ENCODE assay signal across 30 cellular contexts in genomic region chr1:216758182-216758581, GRCh38. TPM values are rescaled to one million over a fixed set of nuclear protein-coding genes. Genes with fewer than 3 reads are reported as not detected.
"Had no signal": no experiment of that assay in that cellular context is flagged by ENCODE, and none has a peak within 500 bp of the region (broad histone marks: within the 10 kb centered on the region; RNA-seq: fewer than 3 reads in every experiment).

No MANE protein-coding gene starts in this region.

- H3K4me3 Mint-ChIP-seq: activated B cell treated with CpG ODN at 0.5 μM for 24 hours; activated CD4-positive, alpha-beta T cell treated with anti-CD3 and anti-CD28 coated beads for 36 hours; activated naive CD8-positive, alpha-beta T cell; activated T-cell treated with anti-CD3 and anti-CD28 coated beads, Interleukin-2, amount 50 U/mL, for 4 hours; effector memory CD8-positive, alpha-beta T cell; naive thymus-derived CD4-positive, alpha-beta T cell; neural crest cell; T-helper 1 cell treated with Interleukin-12 subunit alpha and Interleukin-12 subunit beta and Interleukin-4 antibody, amounts not matched to agents 30 μg/mL and 1 μg/mL, for 36 hours had no signal

- ATAC-seq: activated CD4-positive, alpha-beta T cell treated with anti-CD3 and anti-CD28 coated beads for 36 hours; activated T-cell treated with anti-CD3 and anti-CD28 coated beads, Interleukin-2, amount 50 U/mL, for 4 hours; effector memory CD8-positive, alpha-beta T cell; gastroesophageal sphincter; lower lobe of right lung; naive thymus-derived CD4-positive, alpha-beta T cell; upper lobe of right lung had no signal

- H3K36me3 Mint-ChIP-seq: activated naive CD8-positive, alpha-beta T cell; naive thymus-derived CD4-positive, alpha-beta T cell had no signal

- H3K27ac Mint-ChIP-seq: activated B cell treated with CpG ODN at 0.5 μM for 24 hours; activated CD4-positive, alpha-beta T cell treated with anti-CD3 and anti-CD28 coated beads for 36 hours; activated naive CD8-positive, alpha-beta T cell; activated T-helper 2 cell treated with anti-CD3 and anti-CD28 coated beads, Interferon-gamma antibody, Interleukin-2, Interleukin-4, amounts not matched to agents 10 μg/mL and 5 μg/mL and 100 μg/mL, durations not matched to agents 14 hours and 24 hours and 36 hours; effector memory CD8-positive, alpha-beta T cell; naive thymus-derived CD4-positive, alpha-beta T cell; T-helper 1 cell treated with Interleukin-12 subunit alpha and Interleukin-12 subunit beta and Interleukin-4 antibody, amounts not matched to agents 30 μg/mL and 1 μg/mL, for 36 hours had no signal

- H3K9me3 Mint-ChIP-seq: activated B cell treated with CpG ODN at 0.5 μM for 24 hours; activated T-helper 2 cell treated with anti-CD3 and anti-CD28 coated beads, Interferon-gamma antibody, Interleukin-2, Interleukin-4, amounts not matched to agents 10 μg/mL and 5 μg/mL and 100 μg/mL, durations not matched to agents 14 hours and 24 hours and 36 hours; neural crest cell; T-helper 1 cell treated with Interleukin-12 subunit alpha and Interleukin-12 subunit beta and Interleukin-4 antibody, amounts not matched to agents 30 μg/mL and 1 μg/mL, for 36 hours had no signal

- H3K27ac ChIP-seq: adrenal gland, ascending aorta, brain microvascular endothelial cell, colonic mucosa, dorsolateral prefrontal cortex, epithelial cell of prostate, gastroesophageal sphincter, lower lobe of right lung, spleen, upper lobe of right lung had no signal

- H3K27me3 ChIP-seq: adrenal gland, ascending aorta, brain microvascular endothelial cell, colonic mucosa, dorsolateral prefrontal cortex, gastroesophageal sphincter, spleen, upper lobe of right lung had no signal

- H3K9me3 ChIP-seq: adrenal gland, ascending aorta, colonic mucosa, gastroesophageal sphincter, lower lobe of right lung, spleen, upper lobe of right lung had no signal

- H3K4me1 ChIP-seq: adrenal gland, ascending aorta, colonic mucosa, gastroesophageal sphincter, lower lobe of right lung, spleen, upper lobe of right lung had no signal

- H3K4me1 Mint-ChIP-seq: activated B cell treated with CpG ODN at 0.5 μM for 24 hours; activated CD4-positive, alpha-beta T cell treated with anti-CD3 and anti-CD28 coated beads for 36 hours; naive thymus-derived CD4-positive, alpha-beta T cell; neural crest cell had no signal

- H3K4me3 ChIP-seq: adrenal gland, ascending aorta, colonic mucosa, dorsolateral prefrontal cortex, gastroesophageal sphincter, lower lobe of right lung, spleen, upper lobe of right lung had no signal

- DNase-seq: activated B cell treated with CpG ODN at 0.5 μM for 24 hours; activated CD4-positive, alpha-beta T cell treated with anti-CD3 and anti-CD28 coated beads for 36 hours; activated CD4-positive, alpha-beta T cell treated with anti-CD3 and anti-CD28 coated beads, Interleukin-2, amount 50 U/mL, for 4 hours; activated CD8-positive, alpha-beta memory T cell treated with anti-CD3 and anti-CD28 coated beads for 24 hours; activated CD8-positive, alpha-beta memory T cell treated with anti-CD3 and anti-CD28 coated beads, Interleukin-2, amount 50 U/mL, for 4 hours; activated naive CD4-positive, alpha-beta T cell; activated T-cell treated with anti-CD3 and anti-CD28 coated beads, Interleukin-2, amount 50 U/mL, for 4 hours; adrenal gland; brain microvascular endothelial cell; colonic mucosa; dorsolateral prefrontal cortex; effector memory CD8-positive, alpha-beta T cell; head of caudate nucleus; islet precursor cell; left cardiac atrium; lower lobe of right lung; naive thymus-derived CD4-positive, alpha-beta T cell; posterior cingulate gyrus; spleen; stimulated activated CD4-positive, alpha-beta T cell treated with anti-CD3 and anti-CD28 coated beads, Interleukin-4, amount 100 ng/mL, for 1 hour; stimulated activated naive CD4-positive, alpha-beta T cell; T1000; upper lobe of right lung had no signal

- H3K27me3 Mint-ChIP-seq: activated B cell treated with CpG ODN at 0.5 μM for 24 hours; activated CD4-positive, alpha-beta T cell treated with anti-CD3 and anti-CD28 coated beads for 36 hours; activated naive CD8-positive, alpha-beta T cell; effector memory CD8-positive, alpha-beta T cell; naive thymus-derived CD4-positive, alpha-beta T cell had no signal

- H3K36me3 ChIP-seq: adrenal gland, ascending aorta, brain microvascular endothelial cell, colonic mucosa, gastroesophageal sphincter, lower lobe of right lung, spleen, upper lobe of right lung had no signal

RNA-seq across cellular contexts. Expression of gene ESRRG, which starts 35.0 kb away (rescaled TPM):
- total RNA-seq: activated B cell treated with CpG ODN at 0.5 μM for 24 hours; activated CD4-positive, alpha-beta T cell treated with anti-CD3 and anti-CD28 coated beads for 36 hours; activated T-cell treated with anti-CD3 and anti-CD28 coated beads, Interleukin-2, amount 50 U/mL, for 4 hours; activated T-helper 2 cell treated with anti-CD3 and anti-CD28 coated beads, Interferon-gamma antibody, Interleukin-2, Interleukin-4, amounts not matched to agents 10 μg/mL and 5 μg/mL and 100 μg/mL, durations not matched to agents 14 hours and 24 hours and 36 hours; ascending aorta; naive thymus-derived CD4-positive, alpha-beta T cell had no signal
- polyA plus RNA-seq: naive thymus-derived CD4-positive, alpha-beta T cell had no signal
